In the genomic region with DNA sequence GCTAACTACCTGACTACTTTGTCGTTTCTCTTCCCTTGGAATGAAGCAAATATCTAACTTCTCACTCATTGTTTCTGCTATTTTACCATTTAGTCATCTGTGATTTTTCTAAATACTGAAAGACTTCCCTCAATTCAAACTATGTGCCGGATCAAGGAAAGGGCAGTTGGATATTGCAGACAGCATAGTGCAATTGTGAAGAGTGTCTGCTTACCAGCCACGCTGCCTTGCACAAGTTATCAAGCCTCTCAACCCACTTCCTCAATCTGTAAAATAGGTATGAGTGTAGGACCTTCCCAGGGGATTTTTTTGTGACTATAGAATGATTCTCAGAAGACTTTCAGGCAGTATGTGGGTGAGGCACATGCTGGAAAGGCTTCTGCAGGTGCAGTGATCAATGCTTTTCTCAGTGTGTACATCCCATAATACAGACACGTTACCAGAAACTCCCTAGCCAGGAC, we compare ENCODE assay signal across 8 cellular contexts. TPM values are rescaled to one million over a fixed set of nuclear protein-coding genes. Genes with fewer than 3 reads are reported as not detected.
DNase-seq lines count a peak whose midpoint lies in the region; ATAC-seq and TF ChIP-seq lines count a peak whose summit lies in the region.

No MANE protein-coding gene starts in this region.

- no peak for DNase-seq in activated naive CD4-positive, alpha-beta T cell treated with anti-CD3 and anti-CD28 coated beads, Interleukin-2, amount 50 U/mL, for 72 hours (ENCODE audit: low spot score in 2 of 2)
- no peak for DNase-seq in activated naive CD4-positive, alpha-beta T cell (lab: John Stamatoyannopoulos, UW)
- DNase-seq in naive thymus-derived CD4-positive, alpha-beta T cell: no peak
- DNase-seq in RWPE1 (ENCODE audit: low spot score): no peak
- DNase-seq in stimulated activated CD8-positive, alpha-beta memory T cell treated with anti-CD3 and anti-CD28 coated beads, Interleukin-4, amount 100 ng/mL, for 48 hours: no peak

- no peak overlapping the region for H3K27ac Mint-ChIP-seq in activated naive CD4-positive, alpha-beta T cell treated with anti-CD3 and anti-CD28 coated beads, Interleukin-2, amount 50 U/mL, for 72 hours
- no peak overlapping the region for H3K27ac Mint-ChIP-seq in activated T-helper 17 cell treated with anti-CD3 and anti-CD28 coated beads, Interleukin-2, amount 50 U/mL, for 72 hours
- no peak overlapping the region for H3K27ac Mint-ChIP-seq in naive thymus-derived CD4-positive, alpha-beta T cell

- no peak overlapping the region for H3K4me3 ChIP-seq in skeletal muscle satellite cell (ENCODE audit: low read length)
- H3K4me3 ChIP-seq in naive thymus-derived CD4-positive, alpha-beta T cell (ENCODE audit: low read length): no peak overlapping the region

- no peaks in the 10 kb centered on the region for H3K9me3 ChIP-seq in skeletal muscle satellite cell (replicated peaks; ENCODE audit: low read length)
- H3K9me3 ChIP-seq in naive thymus-derived CD4-positive, alpha-beta T cell (ENCODE audit: control insufficient read depth in 2 of 3, low read length in 3 of 3): no peaks in the 10 kb centered on the region

- peak overlapping the region; percentile 70 for H3K9ac ChIP-seq in skeletal muscle satellite cell (ENCODE audit: low read depth, low read length)

- no peaks in the 10 kb centered on the region for H3K9me3 Mint-ChIP-seq in activated naive CD4-positive, alpha-beta T cell treated with anti-CD3 and anti-CD28 coated beads, Interleukin-2, amount 50 U/mL, for 72 hours
- peaks cover 5% of the 10 kb centered on the region for H3K9me3 Mint-ChIP-seq in activated T-helper 17 cell treated with anti-CD3 and anti-CD28 coated beads, Interleukin-2, amount 50 U/mL, for 72 hours
- peaks cover 0 to 2% (median 0%) of the 10 kb centered on the region in 11 donors for H3K9me3 Mint-ChIP-seq in naive thymus-derived CD4-positive, alpha-beta T cell

- intact Hi-C loops in naive thymus-derived CD4-positive, alpha-beta T cell (cut with micrococcal nuclease): no loop called here

- no peaks in the 10 kb centered on the region for H3K36me3 Mint-ChIP-seq in activated naive CD4-positive, alpha-beta T cell treated with anti-CD3 and anti-CD28 coated beads, Interleukin-2, amount 50 U/mL, for 72 hours
- no peaks in the 10 kb centered on the region for H3K36me3 Mint-ChIP-seq in activated T-helper 17 cell treated with anti-CD3 and anti-CD28 coated beads, Interleukin-2, amount 50 U/mL, for 72 hours (ENCODE audit: low read depth)
- H3K36me3 Mint-ChIP-seq in naive thymus-derived CD4-positive, alpha-beta T cell: peaks cover 0 to 2% (median 0%) of the 10 kb centered on the region in 5 donors

- POLR2A ChIA-PET in naive thymus-derived CD4-positive, alpha-beta T cell (lab: Charles Lee): no interaction called here
- POLR2A ChIA-PET in RWPE1 (lab: Yijun Ruan, JAX; ENCODE audit: low non-redundant PET): no interaction called here

- peak; percentile 64 to 73 for ATAC-seq in activated naive CD4-positive, alpha-beta T cell treated with anti-CD3 and anti-CD28 coated beads, Interleukin-2, amount 50 U/mL, for 72 hours
- peak; percentile 58 for ATAC-seq in HG02938 (IDR thresholded peaks at IDR 0.05; ENCODE audit: unreplicated experiment)
- ATAC-seq in activated T-helper 17 cell treated with anti-CD3 and anti-CD28 coated beads, Interleukin-2, amount 50 U/mL, for 72 hours (replicated peaks): peak; percentile 75
- no peak for ATAC-seq in naive thymus-derived CD4-positive, alpha-beta T cell

- H3K4me1 Mint-ChIP-seq in activated T-helper 17 cell treated with anti-CD3 and anti-CD28 coated beads, Interleukin-2, amount 50 U/mL, for 72 hours: peaks cover 15% of the 10 kb centered on the region
- peaks cover 0 to 17% (median 3%) of the 10 kb centered on the region in 7 donors for H3K4me1 Mint-ChIP-seq in naive thymus-derived CD4-positive, alpha-beta T cell

- H3K36me3 ChIP-seq in skeletal muscle satellite cell (ENCODE audit: insufficient read depth, low read length): peaks cover 11% of the 10 kb centered on the region
- H3K36me3 ChIP-seq in naive thymus-derived CD4-positive, alpha-beta T cell (ENCODE audit: control insufficient read depth in 2 of 3, insufficient read depth in 3 of 3, low read length in 3 of 3): no peaks in the 10 kb centered on the region

- CTCF ChIA-PET in naive thymus-derived CD4-positive, alpha-beta T cell (lab: Charles Lee): no interaction called here
- CTCF ChIA-PET in RWPE1 (lab: Yijun Ruan, JAX): no interaction called here

- TF ChIP-seq CTCF in RWPE1 (conservative IDR thresholded peaks at IDR 0.05; ENCODE audit: low read depth): no peak

- H3K4me3 Mint-ChIP-seq in activated T-helper 17 cell treated with anti-CD3 and anti-CD28 coated beads, Interleukin-2, amount 50 U/mL, for 72 hours: peak overlapping the region; percentile 82
- H3K4me3 Mint-ChIP-seq in naive thymus-derived CD4-positive, alpha-beta T cell: no peak overlapping the region

- no peak overlapping the region for H3K27ac ChIP-seq in naive thymus-derived CD4-positive, alpha-beta T cell (ENCODE audit: low read depth, low read length)
- H3K27ac ChIP-seq in RWPE1: no peak overlapping the region

- peaks cover 9% of the 10 kb centered on the region for H3K27me3 Mint-ChIP-seq in activated T-helper 17 cell treated with anti-CD3 and anti-CD28 coated beads, Interleukin-2, amount 50 U/mL, for 72 hours
- peaks cover 10 to 32% (median 15%) of the 10 kb centered on the region in 5 donors for H3K27me3 Mint-ChIP-seq in naive thymus-derived CD4-positive, alpha-beta T cell

- H3K4me2 ChIP-seq in skeletal muscle satellite cell (ENCODE audit: low read length): peak overlapping the region; percentile 72

- no peaks in the 10 kb centered on the region for H3K27me3 ChIP-seq in skeletal muscle satellite cell (ENCODE audit: control insufficient read depth, insufficient read depth, low read length)
- no peaks in the 10 kb centered on the region for H3K27me3 ChIP-seq in naive thymus-derived CD4-positive, alpha-beta T cell (ENCODE audit: control insufficient read depth in 2 of 2, insufficient read depth in 2 of 2, low read length in 2 of 2)

- H3K4me1 ChIP-seq in skeletal muscle satellite cell (ENCODE audit: control insufficient read depth, insufficient read depth, low read length): peaks cover 95% of the 10 kb centered on the region
- peaks cover 0 to 5% of the 10 kb centered on the region in 2 donors for H3K4me1 ChIP-seq in naive thymus-derived CD4-positive, alpha-beta T cell (ENCODE audit: control insufficient read depth in 2 of 2, insufficient read depth in 2 of 2, low read length in 2 of 2)

RNA-seq across cellular contexts. Expression of a gene that starts 54.3 kb away (rescaled TPM):
- total RNA-seq in activated naive CD4-positive, alpha-beta T cell treated with anti-CD3 and anti-CD28 coated beads, Interleukin-2, amount 50 U/mL, for 72 hours: not detected
- total RNA-seq in activated T-helper 17 cell treated with anti-CD3 and anti-CD28 coated beads, Interleukin-2, amount 50 U/mL, for 72 hours: under 1 TPM in 1 of 2 donors, not detected in 1; 0.02 TPM
- 89.1 and 114 TPM in 2 replicates for total RNA-seq in skeletal muscle satellite cell (2012; rRNA removed)
- total RNA-seq in naive thymus-derived CD4-positive, alpha-beta T cell: under 1 TPM in 1 of 5 experiments, not detected in 4; 0.16 TPM
- not detected for polyA plus RNA-seq in naive thymus-derived CD4-positive, alpha-beta T cell
